Comparison of ENCODE assay signal across 1 cellular context in the genomic region with DNA sequence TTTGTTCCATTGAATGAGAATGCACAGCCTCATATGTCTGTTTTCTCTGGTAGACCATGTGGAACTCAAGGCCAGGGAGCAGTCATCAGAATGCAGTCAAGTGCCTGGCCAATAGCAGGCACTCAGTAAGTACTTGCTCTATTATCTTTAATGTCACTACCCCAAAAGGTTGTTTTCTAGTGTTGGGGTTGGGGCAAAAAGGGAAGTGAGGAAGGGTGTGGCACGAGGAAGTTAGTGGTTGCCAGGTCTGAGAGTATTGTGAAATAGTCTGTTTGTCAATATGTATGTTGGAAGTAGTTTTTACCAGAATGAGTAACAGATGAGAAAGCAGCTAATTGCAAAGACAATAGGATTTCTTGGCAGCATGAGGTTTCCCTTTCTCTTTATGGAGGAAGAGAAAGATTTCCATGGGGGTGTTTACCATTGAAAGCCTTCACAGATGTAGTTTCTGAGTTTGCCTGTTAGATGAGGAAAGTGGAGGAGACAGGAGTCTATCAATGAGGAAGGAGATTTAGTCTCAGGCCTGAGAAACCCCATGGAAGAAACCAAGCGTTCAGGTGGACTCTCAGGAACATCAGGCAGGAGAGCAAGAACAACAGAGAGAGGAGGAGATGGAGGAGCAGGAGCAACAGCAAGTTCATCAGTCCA.
A peak's percentile ranks its signal among the peaks of the same experiment; 100 is the strongest.
TF ChIP-seq lines count a peak whose summit lies in the region.

No MANE protein-coding gene starts in this region.

TF ChIP-seq in HepG2, 621 proteins besides CTCF, POLR2A, EP300 and RAD21 (continued from another document):
- TF ChIP-seq ZNF574 (CRISPR knock-in tag; IDR thresholded peaks at IDR 0.05), result no peak
- no peak for TF ChIP-seq ZNF781 (CRISPR knock-in tag; IDR thresholded peaks at IDR 0.05; ENCODE audit: borderline replicate concordance, not compliant biosample characterization)
- TF ChIP-seq, protein P1, sequence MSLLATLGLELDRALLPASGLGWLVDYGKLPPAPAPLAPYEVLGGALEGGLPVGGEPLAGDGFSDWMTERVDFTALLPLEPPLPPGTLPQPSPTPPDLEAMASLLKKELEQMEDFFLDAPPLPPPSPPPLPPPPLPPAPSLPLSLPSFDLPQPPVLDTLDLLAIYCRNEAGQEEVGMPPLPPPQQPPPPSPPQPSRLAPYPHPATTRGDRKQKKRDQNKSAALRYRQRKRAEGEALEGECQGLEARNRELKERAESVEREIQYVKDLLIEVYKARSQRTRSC (CRISPR knock-in tag; IDR thresholded peaks at IDR 0.05; ENCODE audit: low read depth), result no peak
- TF ChIP-seq CEBPB (IDR thresholded peaks at IDR 0.05; ENCODE audit: borderline replicate concordance, low read depth, low read length), result peak; percentile 84; the same call in 1 of the 2 replicates
